20 cellular contexts compared by ENCODE assay signal in genomic region chr2:162916286-162916801, GRCh38.
"Had no signal": no experiment of that assay in that cellular context is flagged by ENCODE, and none has a peak within 500 bp of the region (broad histone marks: within the 10 kb centered on the region; RNA-seq: fewer than 3 reads in every experiment).

No MANE protein-coding gene starts in this region.

- H3K27ac ChIP-seq: PC-9, Peyer's patch had no signal

- H3K36me3 ChIP-seq: MG63, Peyer's patch had no signal

- H3K4me2 ChIP-seq: PC-9, SK-N-SH had no signal

- H3K9me2 ChIP-seq: SK-N-SH had no signal

- H3K27me3 ChIP-seq: MG63, Peyer's patch had no signal

- DNase-seq: IMR-90; Karpas-422; KG1; MG63; NCI-H1092 treated with DMSO at 0.1 percent for 48 hours; NCI-H1436; NCI-H187; NCI-H2081 treated with DMSO at 0.1 percent for 48 hours; NCI-H2171; NCI-H226; NCI-H446; NCI-H510A; NCI-H524 treated with DMSO at 0.1 percent for 48 hours; NCI-H774; NK-92 treated with Interleukin-12 subunit alpha and Interleukin-12 subunit beta, amount 100 ng/mL, for 24 hours; PC-9; SHP77; SK-N-SH; SW 1271 had no signal

- H3K9ac ChIP-seq: SK-N-SH had no signal

- H3K9me3 ChIP-seq: MG63, Peyer's patch, SK-N-SH had no signal

- H3K4me1 ChIP-seq: Peyer's patch had no signal

- H2AFZ ChIP-seq: PC-9 had no signal

- H3K4me3 ChIP-seq: MG63, PC-9 had no signal
